In genomic region chr15:63600001-63600645, GRCh38 we compare ENCODE assay signal across 8 cellular contexts. TPM values are rescaled to one million over a fixed set of nuclear protein-coding genes. Genes with fewer than 3 reads are reported as not detected.
DNase-seq lines count a peak whose midpoint lies in the region; ATAC-seq and TF ChIP-seq lines count a peak whose summit lies in the region.

No MANE protein-coding gene starts in this region.

- peak; percentile 51 for DNase-seq in NCI-H1092 treated with DMSO at 0.1 percent for 48 hours (lab: John Stamatoyannopoulos, UW)
- DNase-seq in NCI-H1092 (lab: John Stamatoyannopoulos, UW), result no peak
- peak; percentile 66 for DNase-seq in HT-29 (ENCODE audit: low spot score)
- peak; percentile 31 for DNase-seq in activated naive CD4-positive, alpha-beta T cell treated with anti-CD3 and anti-CD28 coated beads for 36 hours
- peak in 2 of 3 donors; percentile 49 to 77 for DNase-seq in right cardiac atrium
- peak in 1 of 2 donors; percentile 41 for DNase-seq in gastrocnemius medialis
- DNase-seq in NOMO-1 treated with DMSO at 0.1 percent for 48 hours (lab: John Stamatoyannopoulos, UW; ENCODE audit: unreplicated experiment), result no peak

- intact Hi-C loops in activated naive CD4-positive, alpha-beta T cell treated with anti-CD3 and anti-CD28 coated beads for 36 hours (cut with micrococcal nuclease), result loop anchor here (2.0 to 5.0 kb wide), 3 partner anchors 311 to 553 kb away; no protein-coding TSS in a partner anchor
- intact Hi-C loops in right cardiac atrium (cut with DNase I), result loop anchor here in 2 of 4 donors (5.0 to 10.0 kb wide), 2 partner anchors 113 to 465 kb away; no protein-coding TSS in a partner anchor
- intact Hi-C loops in gastrocnemius medialis (cut with DNase I; ENCODE audit: low total_unique reads), result loop anchor here (1.0 to 5.0 kb wide), 2 partner anchors 96 to 467 kb away; partner anchors contain the start of gene USP3

- H3K4me3 Mint-ChIP-seq in activated naive CD4-positive, alpha-beta T cell treated with anti-CD3 and anti-CD28 coated beads for 36 hours, result peak overlapping the region; percentile 85

- H3K4me3 ChIP-seq in right cardiac atrium (ENCODE audit: low read length) (peak overlapping the region; percentile 57), gastrocnemius medialis (peak overlapping the region; percentile 57 to 89 (median 77))

- no peaks in the 10 kb centered on the region for H3K27me3 Mint-ChIP-seq in activated naive CD4-positive, alpha-beta T cell treated with anti-CD3 and anti-CD28 coated beads for 36 hours (ENCODE audit: low read depth)

- in situ Hi-C loops in gastrocnemius medialis (cut with MboI; ENCODE audit: low sequenced_read_pairs in 4 of 4), result loop anchor here in 2 of 4 donors (10.0 to 25.0 kb wide), 2 partner anchors 115 to 462 kb away; no protein-coding TSS in a partner anchor

- no peak for TF ChIP-seq POLR2A in gastrocnemius medialis (IDR thresholded peaks at IDR 0.05)

- 11% methylated on average over 28 of the region's 28 CpGs for WGBS in right cardiac atrium

- no peaks in the 10 kb centered on the region for H3K36me3 Mint-ChIP-seq in activated naive CD4-positive, alpha-beta T cell treated with anti-CD3 and anti-CD28 coated beads for 36 hours (ENCODE audit: low read depth)

- H3K4me1 Mint-ChIP-seq in activated naive CD4-positive, alpha-beta T cell treated with anti-CD3 and anti-CD28 coated beads for 36 hours (ENCODE audit: low read depth), result peaks cover 53% of the 10 kb centered on the region

- H3K27ac ChIP-seq in right cardiac atrium (ENCODE audit: low read length), result peak overlapping the region; percentile 55
- peak overlapping the region; percentile 89 to 96 (median 96) for H3K27ac ChIP-seq in gastrocnemius medialis

- ATAC-seq in right cardiac atrium (peak; percentile 8 to 15), gastrocnemius medialis (peak; percentile 11 to 34), HG03139 (IDR thresholded peaks at IDR 0.05; ENCODE audit: unreplicated experiment) (no peak)

- H3K4me1 ChIP-seq in right cardiac atrium (ENCODE audit: control insufficient read depth, insufficient read depth, low read length), result peaks cover 4% of the 10 kb centered on the region
- H3K4me1 ChIP-seq in gastrocnemius medialis, result peaks cover 55 to 57% of the 10 kb centered on the region in 2 donors

- no peaks in the 10 kb centered on the region for H3K36me3 ChIP-seq in gastrocnemius medialis

- H3K9me3 ChIP-seq in right cardiac atrium (ENCODE audit: control insufficient read depth, low read length) (no peaks in the 10 kb centered on the region), gastrocnemius medialis (no peaks in the 10 kb centered on the region)

- H3K9me3 Mint-ChIP-seq in activated naive CD4-positive, alpha-beta T cell treated with anti-CD3 and anti-CD28 coated beads for 36 hours, result no peaks in the 10 kb centered on the region

- peak overlapping the region; percentile 83 for H3K27ac Mint-ChIP-seq in activated naive CD4-positive, alpha-beta T cell treated with anti-CD3 and anti-CD28 coated beads for 36 hours

- H3K27me3 ChIP-seq in right cardiac atrium (ENCODE audit: control insufficient read depth, insufficient read depth), result no peaks in the 10 kb centered on the region
- no peaks in the 10 kb centered on the region for H3K27me3 ChIP-seq in gastrocnemius medialis

- TF ChIP-seq CTCF in gastrocnemius medialis (IDR thresholded peaks at IDR 0.05 in 4 of 5, conservative IDR thresholded peaks at IDR 0.05 in 1 of 5), result no peak

- CTCF ChIA-PET in activated naive CD4-positive, alpha-beta T cell treated with anti-CD3 and anti-CD28 coated beads for 36 hours (lab: Charles Lee), result interaction anchor here (0.9 to 8.6 kb wide), 19 partner anchors 11 to 493 kb away, joined by 3 to 101 read pairs (median 6); no protein-coding TSS in a partner anchor

RNA-seq across cellular contexts. Expression of gene FBXL22, which starts 2.9 kb away (rescaled TPM):
- total RNA-seq in HT-29 (2014; rRNA removed; shearing (Covaris generic)), result 0.68 and 1.0 TPM in 2 replicates
- under 1 TPM; 0.43 to 0.44 TPM for total RNA-seq in activated naive CD4-positive, alpha-beta T cell treated with anti-CD3 and anti-CD28 coated beads for 36 hours
- total RNA-seq in right cardiac atrium (10 to 100 TPM; 18.3 to 40.8 (median 31.5) TPM), gastrocnemius medialis (under 1 TPM in 3 of 4 donors, not detected in 1; 0.36 to 0.89 (median 0.68) TPM)
- 19.5 TPM for polyA plus RNA-seq in right cardiac atrium

Comparison
In these comparisons a context has a peak if more than half of its experiments do, and no peak if none do; other contexts are left out.
1. DNase-seq: peak in NCI-H1092 treated with DMSO at 0.1 percent for 48 hours (single experiment), HT-29 (single experiment), activated naive CD4-positive, alpha-beta T cell treated with anti-CD3 and anti-CD28 coated beads for 36 hours (single experiment) and right cardiac atrium (2 of 3); none in NCI-H1092 (single experiment) and NOMO-1 treated with DMSO at 0.1 percent for 48 hours (single experiment).